29 cellular contexts compared by ENCODE assay signal in the genomic region with DNA sequence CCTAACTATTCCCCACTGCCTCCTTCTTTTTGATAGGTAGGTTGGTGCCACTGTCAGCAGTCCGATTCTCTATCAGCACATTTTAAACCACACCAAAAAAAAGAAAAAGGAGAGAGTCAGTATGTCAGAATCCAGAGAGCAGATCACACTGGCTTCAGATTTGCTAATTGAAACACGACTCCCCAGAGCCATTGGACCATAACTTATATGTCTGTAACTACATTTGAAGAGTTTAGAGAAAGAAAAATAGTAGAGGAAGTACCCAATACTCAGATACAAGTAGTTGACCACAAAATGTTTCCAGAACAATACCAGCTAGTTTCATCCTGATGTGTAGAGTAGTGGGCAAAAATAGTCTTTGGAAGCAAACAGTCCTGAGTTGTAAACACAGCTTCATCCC.
"Had no signal": no experiment of that assay in that cellular context is flagged by ENCODE, and none has a peak within 500 bp of the region (broad histone marks: within the 10 kb centered on the region; RNA-seq: fewer than 3 reads in every experiment).

No MANE protein-coding gene starts in this region.

- H3K9me3 Mint-ChIP-seq: activated CD8-positive, alpha-beta T cell treated with anti-CD3 and anti-CD28 coated beads for 36 hours; activated naive CD4-positive, alpha-beta T cell treated with anti-CD3 and anti-CD28 coated beads, Interleukin-2, amount 10 ng/mL, durations not matched to agents 7 days and 5 days; activated naive CD8-positive, alpha-beta T cell treated with anti-CD3 and anti-CD28 coated beads for 36 hours; activated T-helper 2 cell treated with anti-CD3 and anti-CD28 coated beads, Interferon-gamma antibody, Interleukin-2, Interleukin-4, amounts not matched to agents 10 μg/mL and 5 μg/mL and 100 μg/mL, durations not matched to agents 14 hours and 24 hours and 36 hours had no signal

- H3K9me3 ChIP-seq: adrenal gland, Peyer's patch, SJCRH30, SK-N-SH had no signal

- H3K36me3 Mint-ChIP-seq: activated naive CD4-positive, alpha-beta T cell treated with anti-CD3 and anti-CD28 coated beads, Interleukin-2, amount 10 ng/mL, durations not matched to agents 7 days and 5 days; activated naive CD8-positive, alpha-beta T cell treated with anti-CD3 and anti-CD28 coated beads for 36 hours had no signal

- H3K4me1 Mint-ChIP-seq: activated CD4-positive, alpha-beta T cell treated with anti-CD3 and anti-CD28 coated beads for 36 hours; activated naive CD4-positive, alpha-beta T cell treated with anti-CD3 and anti-CD28 coated beads, Interleukin-2, amount 10 ng/mL, durations not matched to agents 7 days and 5 days; activated naive CD8-positive, alpha-beta T cell treated with anti-CD3 and anti-CD28 coated beads for 36 hours had no signal

- DNase-seq: activated CD4-positive, alpha-beta T cell treated with anti-CD3 and anti-CD28 coated beads for 36 hours; activated CD4-positive, alpha-beta T cell treated with anti-CD3 and anti-CD28 coated beads, Interleukin-2, amount 50 U/mL, for 1 hour; activated CD8-positive, alpha-beta memory T cell treated with anti-CD3 and anti-CD28 coated beads, Interleukin-2, amount 50 U/mL, for 4 hours; activated CD8-positive, alpha-beta T cell treated with anti-CD3 and anti-CD28 coated beads for 36 hours; activated gamma-delta T cell treated with Interleukin-2 at 50 U/mL for 16 hours; activated naive CD4-positive, alpha-beta T cell treated with anti-CD3 and anti-CD28 coated beads, Interleukin-2, amount 10 ng/mL, durations not matched to agents 7 days and 5 days; activated naive CD8-positive, alpha-beta T cell treated with anti-CD3 and anti-CD28 coated beads for 36 hours; activated T-cell treated with anti-CD3 and anti-CD28 coated beads, Interleukin-2, amount 50 U/mL, for 72 hours; adrenal gland; anterior cingulate cortex; cerebellar nuclear complex; Kasumi-1; NCI-H1105 treated with DMSO at 0.1 percent for 48 hours; NCI-H1436 treated with DMSO at 0.1 percent for 48 hours; NCI-H187; NCI-H2081; NCI-H345; NCI-H510A; NCI-H526 treated with DMSO at 0.1 percent for 48 hours; NCI-H82; NK-92 treated with Interleukin-12 subunit alpha and Interleukin-12 subunit beta, amount 100 ng/mL, for 24 hours; Peyer's patch; Right ventricle myocardium superior; SJCRH30; SK-N-SH; T-helper 1 cell; WERI-Rb-1 had no signal

- H3K4me3 Mint-ChIP-seq: activated CD4-positive, alpha-beta T cell treated with anti-CD3 and anti-CD28 coated beads for 36 hours; activated CD8-positive, alpha-beta T cell treated with anti-CD3 and anti-CD28 coated beads for 36 hours; activated naive CD4-positive, alpha-beta T cell treated with anti-CD3 and anti-CD28 coated beads, Interleukin-2, amount 10 ng/mL, durations not matched to agents 7 days and 5 days; activated naive CD8-positive, alpha-beta T cell treated with anti-CD3 and anti-CD28 coated beads for 36 hours; activated T-cell treated with anti-CD3 and anti-CD28 coated beads, Interleukin-2, amount 50 U/mL, for 72 hours had no signal

- H3K27ac Mint-ChIP-seq: activated CD4-positive, alpha-beta T cell treated with anti-CD3 and anti-CD28 coated beads for 36 hours; activated CD8-positive, alpha-beta T cell treated with anti-CD3 and anti-CD28 coated beads for 36 hours; activated naive CD4-positive, alpha-beta T cell treated with anti-CD3 and anti-CD28 coated beads, Interleukin-2, amount 10 ng/mL, durations not matched to agents 7 days and 5 days; activated naive CD8-positive, alpha-beta T cell treated with anti-CD3 and anti-CD28 coated beads for 36 hours; activated T-cell treated with anti-CD3 and anti-CD28 coated beads, Interleukin-2, amount 50 U/mL, for 72 hours; activated T-helper 2 cell treated with anti-CD3 and anti-CD28 coated beads, Interferon-gamma antibody, Interleukin-2, Interleukin-4, amounts not matched to agents 10 μg/mL and 5 μg/mL and 100 μg/mL, durations not matched to agents 14 hours and 24 hours and 36 hours had no signal

- H3K27ac ChIP-seq: adrenal gland, Peyer's patch, RWPE1, SJCRH30, WERI-Rb-1 had no signal

- H3K4me3 ChIP-seq: adrenal gland, Peyer's patch, SJCRH30 had no signal

- ATAC-seq: activated CD4-positive, alpha-beta T cell treated with anti-CD3 and anti-CD28 coated beads for 36 hours; activated CD8-positive, alpha-beta T cell treated with anti-CD3 and anti-CD28 coated beads for 36 hours; activated T-cell treated with anti-CD3 and anti-CD28 coated beads, Interleukin-2, amount 50 U/mL, for 72 hours had no signal

- H3K4me1 ChIP-seq: adrenal gland, Peyer's patch had no signal

- H3K27me3 ChIP-seq: adrenal gland, Peyer's patch, SJCRH30 had no signal

- H3K36me3 ChIP-seq: adrenal gland, Peyer's patch, SJCRH30, WERI-Rb-1 had no signal

- H3K27me3 Mint-ChIP-seq: activated CD4-positive, alpha-beta T cell treated with anti-CD3 and anti-CD28 coated beads for 36 hours; activated naive CD4-positive, alpha-beta T cell treated with anti-CD3 and anti-CD28 coated beads, Interleukin-2, amount 10 ng/mL, durations not matched to agents 7 days and 5 days had no signal

- H3K9ac ChIP-seq: SK-N-SH had no signal
